In the genomic region with DNA sequence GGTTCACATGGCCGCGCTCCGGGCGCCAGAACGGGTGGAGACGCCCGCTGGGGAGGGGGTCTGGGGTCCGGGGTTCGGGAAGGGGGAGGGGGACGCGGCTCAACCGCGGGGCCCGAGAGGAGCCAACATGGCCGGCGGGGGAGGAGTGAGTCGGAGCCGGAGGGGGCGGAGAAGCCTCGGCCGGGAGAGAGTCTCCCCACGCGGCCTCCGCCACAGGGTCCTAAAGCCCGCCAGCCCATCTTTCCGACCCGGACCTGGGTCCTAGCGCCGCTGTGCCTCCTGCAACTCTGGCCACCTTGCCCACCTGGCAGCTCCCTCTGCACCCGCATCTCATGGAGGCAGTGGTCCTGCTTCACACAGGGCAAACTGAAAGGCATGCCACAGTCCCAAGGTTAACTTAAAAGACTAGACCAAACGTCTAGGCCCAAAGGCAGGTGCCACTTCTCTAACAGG, we compare ENCODE assay signal across 8 cellular contexts. TPM values are rescaled to one million over a fixed set of nuclear protein-coding genes. Genes with fewer than 3 reads are reported as not detected.
DNase-seq lines count a peak whose midpoint lies in the region; ATAC-seq and TF ChIP-seq lines count a peak whose summit lies in the region.

A gene (minus strand): TSS at position 147 of the 453 bp plus-strand sequence. CDS start 12,796 bp downstream, outside the sequence.

- peak; percentile 41 for TF ChIP-seq POLR2A in prostate gland (IDR thresholded peaks at IDR 0.05)

- H3K4me3 Mint-ChIP-seq in T-helper 2 cell treated with Interferon-gamma antibody and Interleukin-4, amounts not matched to agents 5 μg/mL and 100 μg/mL, for 36 hours, result peak within 1 kb of the TSS; percentile 98

- peak within 1 kb of the TSS; percentile 91 for H3K27ac Mint-ChIP-seq in T-helper 2 cell treated with Interferon-gamma antibody and Interleukin-4, amounts not matched to agents 5 μg/mL and 100 μg/mL, for 36 hours

- DNase-seq in NCI-H187 (lab: John Stamatoyannopoulos, UW) (peak; percentile 45 to 81), right atrium auricular region (ENCODE audit: low spot score) (peak; percentile 85), prostate gland (ENCODE audit: low spot score) (peak; percentile 92), upper lobe of right lung (peak; percentile 94)
- DNase-seq in T-helper 2 cell treated with Interferon-gamma antibody and Interleukin-4, amounts not matched to agents 5 μg/mL and 100 μg/mL, for 36 hours (ENCODE audit: low spot score), result peak; percentile 87

- no peak for TF ChIP-seq CTCF in right atrium auricular region (IDR thresholded peaks at IDR 0.05)
- TF ChIP-seq CTCF in prostate gland (IDR thresholded peaks at IDR 0.05), result no peak
- TF ChIP-seq CTCF in upper lobe of right lung (IDR thresholded peaks at IDR 0.05), result no peak

- ATAC-seq in GM18499 (IDR thresholded peaks at IDR 0.05; ENCODE audit: insufficient read depth, unreplicated experiment) (peak; percentile 30), HG02885 (IDR thresholded peaks at IDR 0.05; ENCODE audit: poor library complexity, unreplicated experiment) (peak; percentile 64), upper lobe of right lung (peak; percentile 89)

- peaks cover 59% of the 10 kb centered on the region for H3K4me1 Mint-ChIP-seq in T-helper 2 cell treated with Interferon-gamma antibody and Interleukin-4, amounts not matched to agents 5 μg/mL and 100 μg/mL, for 36 hours (ENCODE audit: low read depth)

- no peaks in the 10 kb centered on the region for H3K27me3 Mint-ChIP-seq in T-helper 2 cell treated with Interferon-gamma antibody and Interleukin-4, amounts not matched to agents 5 μg/mL and 100 μg/mL, for 36 hours (ENCODE audit: low read depth)

- H3K36me3 Mint-ChIP-seq in T-helper 2 cell treated with Interferon-gamma antibody and Interleukin-4, amounts not matched to agents 5 μg/mL and 100 μg/mL, for 36 hours (ENCODE audit: low read depth), result peaks cover 33% of the 10 kb centered on the region

- no peaks in the 10 kb centered on the region for H3K9me3 Mint-ChIP-seq in T-helper 2 cell treated with Interferon-gamma antibody and Interleukin-4, amounts not matched to agents 5 μg/mL and 100 μg/mL, for 36 hours

- no peaks in the 10 kb centered on the region for H3K36me3 ChIP-seq in right atrium auricular region
- no peaks in the 10 kb centered on the region for H3K36me3 ChIP-seq in prostate gland
- H3K36me3 ChIP-seq in upper lobe of right lung, result peaks cover 18% of the 10 kb centered on the region

- H3K27ac ChIP-seq in angular gyrus (ENCODE audit: low read depth, low read length) (peak within 1 kb of the TSS; percentile 91), right atrium auricular region (peak within 1 kb of the TSS; percentile 96 to 98), prostate gland (peak within 1 kb of the TSS; percentile 98), upper lobe of right lung (peak within 1 kb of the TSS; percentile 90)

- peak within 1 kb of the TSS; percentile 97 to 99 for H3K4me3 ChIP-seq in right atrium auricular region
- peak within 1 kb of the TSS; percentile 99 for H3K4me3 ChIP-seq in prostate gland
- peak within 1 kb of the TSS; percentile 98 for H3K4me3 ChIP-seq in upper lobe of right lung

- intact Hi-C loops in prostate gland (cut with DNase I) (loop anchor here (5.0 to 10.0 kb wide), 3 partner anchors 38 to 455 kb away; a partner anchor contains a TSS), upper lobe of right lung (cut with DNase I) (no loop called here)

- H3K27me3 ChIP-seq in right atrium auricular region (no peaks in the 10 kb centered on the region), prostate gland (replicated peaks; ENCODE audit: insufficient read depth) (no peaks in the 10 kb centered on the region), upper lobe of right lung (no peaks in the 10 kb centered on the region)

- H3K9me3 ChIP-seq in right atrium auricular region (no peaks in the 10 kb centered on the region), prostate gland (no peaks in the 10 kb centered on the region), upper lobe of right lung (no peaks in the 10 kb centered on the region)

- H3K4me1 ChIP-seq in right atrium auricular region (peaks cover 0 to 63% of the 10 kb centered on the region in 2 donors), prostate gland (replicated peaks) (peaks cover 21% of the 10 kb centered on the region), upper lobe of right lung (peaks cover 54% of the 10 kb centered on the region)

- 1% methylated on average over 29 of the region's 31 CpGs for WGBS in prostate gland

RNA-seq across cellular contexts. Expression of the gene that starts here (rescaled TPM):
- total RNA-seq in right atrium auricular region, result 10 to 100 TPM; 38.6 to 42.7 TPM
- total RNA-seq in prostate gland, result 100 to 1,000 TPM in 1 of 2 donors, 10 to 100 TPM in 1; 48.7 to 143 TPM
- 98.5 TPM for total RNA-seq in upper lobe of right lung

Comparison
In these comparisons a context has a peak if more than half of its experiments do, and no peak if none do; other contexts are left out.
1. Peak in every context shown above with its lines: DNase-seq, ATAC-seq, H3K4me3 ChIP-seq and H3K27ac ChIP-seq.
2. ATAC-seq: peak in every context shown above with its lines; median percentile 89 in upper lobe of right lung; 64 in HG02885; 30 in GM18499.